Comparison of ENCODE assay signal across 1 cellular context in the genomic region with DNA sequence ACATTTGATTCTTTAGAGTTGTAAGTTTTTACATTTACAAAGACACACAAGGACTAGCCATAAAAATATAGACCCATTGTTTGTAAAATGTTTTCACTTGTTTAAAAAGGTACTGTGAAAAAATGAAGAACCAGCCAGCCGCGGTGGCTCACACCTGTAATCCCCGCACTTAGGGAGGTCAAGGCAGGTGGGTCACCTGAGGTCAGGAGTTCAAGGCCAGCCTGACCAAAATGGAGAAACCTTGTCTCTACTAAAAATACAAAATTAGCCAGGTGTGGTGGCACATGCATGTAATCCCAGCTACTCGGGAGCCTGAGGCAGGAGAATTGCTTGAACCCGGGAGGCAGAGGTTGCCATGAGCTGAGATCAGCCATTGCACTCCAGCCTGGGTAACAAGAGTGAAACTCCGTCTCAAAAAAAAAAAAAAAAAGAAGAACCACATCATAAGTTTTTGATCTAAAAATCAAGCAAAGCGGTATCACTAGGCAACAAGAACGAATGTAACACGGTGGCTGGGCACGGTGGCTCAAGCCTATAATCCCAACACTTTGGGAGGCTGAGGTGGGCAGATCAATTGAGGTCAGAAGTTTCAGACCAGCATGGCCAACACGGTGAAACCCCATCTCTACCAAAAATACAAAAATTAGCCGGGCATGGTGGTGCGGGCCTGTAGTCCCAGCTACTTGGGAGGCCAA.
TF ChIP-seq lines count a peak whose summit lies in the region.
"Not testable (repeated sequence)": the region's sequence is repeated elsewhere in the genome, so short reads cannot be mapped to it uniquely, and the experiment has no call there.

No MANE protein-coding gene starts in this region.

TF ChIP-seq in HepG2, 621 proteins besides CTCF, POLR2A, EP300 and RAD21:
- TF ChIP-seq NR2F1 (CRISPR knock-in tag; IDR thresholded peaks at IDR 0.05) (peak in 1 of 2 experiments; percentile 42; a peak in 1 of 4 replicates), NR2F6 (IDR thresholded peaks at IDR 0.05) (peak; percentile 31; the same call in 1 of the 2 replicates), RARA (CRISPR knock-in tag; IDR thresholded peaks at IDR 0.05) (peak; percentile 31; the same call in 1 of the 2 replicates)
- TF ChIP-seq, protein P1, sequence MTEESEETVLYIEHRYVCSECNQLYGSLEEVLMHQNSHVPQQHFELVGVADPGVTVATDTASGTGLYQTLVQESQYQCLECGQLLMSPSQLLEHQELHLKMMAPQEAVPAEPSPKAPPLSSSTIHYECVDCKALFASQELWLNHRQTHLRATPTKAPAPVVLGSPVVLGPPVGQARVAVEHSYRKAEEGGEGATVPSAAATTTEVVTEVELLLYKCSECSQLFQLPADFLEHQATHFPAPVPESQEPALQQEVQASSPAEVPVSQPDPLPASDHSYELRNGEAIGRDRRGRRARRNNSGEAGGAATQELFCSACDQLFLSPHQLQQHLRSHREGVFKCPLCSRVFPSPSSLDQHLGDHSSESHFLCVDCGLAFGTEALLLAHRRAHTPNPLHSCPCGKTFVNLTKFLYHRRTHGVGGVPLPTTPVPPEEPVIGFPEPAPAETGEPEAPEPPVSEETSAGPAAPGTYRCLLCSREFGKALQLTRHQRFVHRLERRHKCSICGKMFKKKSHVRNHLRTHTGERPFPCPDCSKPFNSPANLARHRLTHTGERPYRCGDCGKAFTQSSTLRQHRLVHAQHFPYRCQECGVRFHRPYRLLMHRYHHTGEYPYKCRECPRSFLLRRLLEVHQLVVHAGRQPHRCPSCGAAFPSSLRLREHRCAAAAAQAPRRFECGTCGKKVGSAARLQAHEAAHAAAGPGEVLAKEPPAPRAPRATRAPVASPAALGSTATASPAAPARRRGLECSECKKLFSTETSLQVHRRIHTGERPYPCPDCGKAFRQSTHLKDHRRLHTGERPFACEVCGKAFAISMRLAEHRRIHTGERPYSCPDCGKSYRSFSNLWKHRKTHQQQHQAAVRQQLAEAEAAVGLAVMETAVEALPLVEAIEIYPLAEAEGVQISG (CRISPR knock-in tag; IDR thresholded peaks at IDR 0.05) = 0 out of 2 replicates have a peak, but pooled peaks have one; percentile 7
- TF ChIP-seq NR2F6 (CRISPR knock-in tag; IDR thresholded peaks at IDR 0.05) = not testable (repeated sequence)
- TF ChIP-seq, protein P2, sequence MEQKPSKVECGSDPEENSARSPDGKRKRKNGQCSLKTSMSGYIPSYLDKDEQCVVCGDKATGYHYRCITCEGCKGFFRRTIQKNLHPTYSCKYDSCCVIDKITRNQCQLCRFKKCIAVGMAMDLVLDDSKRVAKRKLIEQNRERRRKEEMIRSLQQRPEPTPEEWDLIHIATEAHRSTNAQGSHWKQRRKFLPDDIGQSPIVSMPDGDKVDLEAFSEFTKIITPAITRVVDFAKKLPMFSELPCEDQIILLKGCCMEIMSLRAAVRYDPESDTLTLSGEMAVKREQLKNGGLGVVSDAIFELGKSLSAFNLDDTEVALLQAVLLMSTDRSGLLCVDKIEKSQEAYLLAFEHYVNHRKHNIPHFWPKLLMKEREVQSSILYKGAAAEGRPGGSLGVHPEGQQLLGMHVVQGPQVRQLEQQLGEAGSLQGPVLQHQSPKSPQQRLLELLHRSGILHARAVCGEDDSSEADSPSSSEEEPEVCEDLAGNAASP (CRISPR knock-in tag; IDR thresholded peaks at IDR 0.05; ENCODE audit: borderline replicate concordance) = peak; percentile 52; the same call in 1 of the 2 replicates
